Comparison of ENCODE assay signal across 2 cellular contexts in the genomic region with DNA sequence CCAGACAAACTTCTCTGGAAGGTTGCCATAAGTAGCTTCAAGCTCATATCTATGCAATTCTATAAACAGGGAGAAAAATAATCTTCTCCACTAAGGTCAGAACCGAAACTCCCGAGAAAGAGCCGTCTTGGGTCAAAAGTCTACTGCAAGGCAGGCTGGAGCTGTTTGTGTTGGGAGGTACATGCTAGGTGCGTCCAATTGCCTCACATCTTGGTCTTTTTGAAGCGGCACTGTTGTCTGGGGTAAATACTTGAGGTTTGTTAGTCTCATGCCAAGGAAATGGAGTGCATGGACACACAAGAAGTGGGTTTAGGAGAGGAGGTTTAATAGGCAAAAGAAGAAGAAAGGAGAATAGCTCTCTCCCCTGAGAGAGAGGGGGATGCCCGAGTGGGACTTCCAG.
TF ChIP-seq lines count a peak whose summit lies in the region.

No MANE protein-coding gene starts in this region.

TF ChIP-seq in H1, 55 proteins besides CTCF, POLR2A, EP300 and RAD21 (continued from another document):
- TF ChIP-seq BACH1 (IDR thresholded peaks at IDR 0.05; ENCODE audit: low read length), result no peak
- TF ChIP-seq CHD2 (IDR thresholded peaks at IDR 0.05; ENCODE audit: low read length), result no peak
- no peak for TF ChIP-seq CTBP2 (IDR thresholded peaks at IDR 0.05; ENCODE audit: borderline replicate concordance, insufficient read depth, insufficient read length, low read length)
- no peak for TF ChIP-seq PHF8 (conservative IDR thresholded peaks at IDR 0.05; ENCODE audit: low read depth, low read length)
- TF ChIP-seq, protein P1, sequence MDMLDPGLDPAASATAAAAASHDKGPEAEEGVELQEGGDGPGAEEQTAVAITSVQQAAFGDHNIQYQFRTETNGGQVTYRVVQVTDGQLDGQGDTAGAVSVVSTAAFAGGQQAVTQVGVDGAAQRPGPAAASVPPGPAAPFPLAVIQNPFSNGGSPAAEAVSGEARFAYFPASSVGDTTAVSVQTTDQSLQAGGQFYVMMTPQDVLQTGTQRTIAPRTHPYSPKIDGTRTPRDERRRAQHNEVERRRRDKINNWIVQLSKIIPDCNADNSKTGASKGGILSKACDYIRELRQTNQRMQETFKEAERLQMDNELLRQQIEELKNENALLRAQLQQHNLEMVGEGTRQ (IDR thresholded peaks at IDR 0.05; ENCODE audit: low read length), result no peak
- TF ChIP-seq ATF3 (IDR thresholded peaks at IDR 0.05; ENCODE audit: insufficient read depth, low read depth, low read length), result no peak
TF ChIP-seq in H1: peak in this region for 0.

TF ChIP-seq in HepG2, 621 proteins besides CTCF, POLR2A, EP300 and RAD21 (continued from another document):
- TF ChIP-seq, protein P2, sequence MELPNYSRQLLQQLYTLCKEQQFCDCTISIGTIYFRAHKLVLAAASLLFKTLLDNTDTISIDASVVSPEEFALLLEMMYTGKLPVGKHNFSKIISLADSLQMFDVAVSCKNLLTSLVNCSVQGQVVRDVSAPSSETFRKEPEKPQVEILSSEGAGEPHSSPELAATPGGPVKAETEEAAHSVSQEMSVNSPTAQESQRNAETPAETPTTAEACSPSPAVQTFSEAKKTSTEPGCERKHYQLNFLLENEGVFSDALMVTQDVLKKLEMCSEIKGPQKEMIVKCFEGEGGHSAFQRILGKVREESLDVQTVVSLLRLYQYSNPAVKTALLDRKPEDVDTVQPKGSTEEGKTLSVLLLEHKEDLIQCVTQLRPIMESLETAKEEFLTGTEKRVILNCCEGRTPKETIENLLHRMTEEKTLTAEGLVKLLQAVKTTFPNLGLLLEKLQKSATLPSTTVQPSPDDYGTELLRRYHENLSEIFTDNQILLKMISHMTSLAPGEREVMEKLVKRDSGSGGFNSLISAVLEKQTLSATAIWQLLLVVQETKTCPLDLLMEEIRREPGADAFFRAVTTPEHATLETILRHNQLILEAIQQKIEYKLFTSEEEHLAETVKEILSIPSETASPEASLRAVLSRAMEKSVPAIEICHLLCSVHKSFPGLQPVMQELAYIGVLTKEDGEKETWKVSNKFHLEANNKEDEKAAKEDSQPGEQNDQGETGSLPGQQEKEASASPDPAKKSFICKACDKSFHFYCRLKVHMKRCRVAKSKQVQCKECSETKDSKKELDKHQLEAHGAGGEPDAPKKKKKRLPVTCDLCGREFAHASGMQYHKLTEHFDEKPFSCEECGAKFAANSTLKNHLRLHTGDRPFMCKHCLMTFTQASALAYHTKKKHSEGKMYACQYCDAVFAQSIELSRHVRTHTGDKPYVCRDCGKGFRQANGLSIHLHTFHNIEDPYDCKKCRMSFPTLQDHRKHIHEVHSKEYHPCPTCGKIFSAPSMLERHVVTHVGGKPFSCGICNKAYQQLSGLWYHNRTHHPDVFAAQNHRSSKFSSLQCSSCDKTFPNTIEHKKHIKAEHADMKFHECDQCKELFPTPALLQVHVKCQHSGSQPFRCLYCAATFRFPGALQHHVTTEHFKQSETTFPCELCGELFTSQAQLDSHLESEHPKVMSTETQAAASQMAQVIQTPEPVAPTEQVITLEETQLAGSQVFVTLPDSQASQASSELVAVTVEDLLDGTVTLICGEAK (IDR thresholded peaks at IDR 0.05), result no peak
- TF ChIP-seq, protein P2 (CRISPR knock-in tag; IDR thresholded peaks at IDR 0.05), result no peak
